1 cellular context compared by ENCODE assay signal in the genomic region with DNA sequence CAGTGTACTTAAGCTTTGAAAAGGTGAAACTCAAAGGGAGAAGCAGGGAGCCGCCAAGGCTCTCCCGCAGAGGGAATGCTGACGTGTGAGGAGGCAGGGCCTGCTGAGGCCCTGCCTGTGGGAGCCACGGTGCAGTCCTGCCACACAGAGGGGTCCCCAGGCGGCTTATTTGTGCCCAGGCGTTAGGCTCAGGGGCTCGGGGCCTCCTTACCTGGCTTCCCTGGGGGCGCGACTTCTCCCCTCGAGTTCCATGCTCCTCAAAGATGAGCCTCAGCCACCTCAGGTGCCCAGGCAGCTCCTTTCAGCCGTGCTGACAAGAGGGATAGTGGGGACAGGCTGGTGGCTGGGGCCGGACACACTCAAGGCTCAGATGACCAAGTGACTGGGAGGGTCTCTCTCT.
TF ChIP-seq lines count a peak whose summit lies in the region.

No MANE protein-coding gene starts in this region.

TF ChIP-seq in HepG2, 621 proteins besides CTCF, POLR2A, EP300 and RAD21:
- TF ChIP-seq ZSCAN9 (CRISPR knock-in tag; IDR thresholded peaks at IDR 0.05; ENCODE audit: borderline replicate concordance): no peak
- TF ChIP-seq FOXO1 (CRISPR knock-in tag; IDR thresholded peaks at IDR 0.05): no peak
- TF ChIP-seq, protein P1, sequence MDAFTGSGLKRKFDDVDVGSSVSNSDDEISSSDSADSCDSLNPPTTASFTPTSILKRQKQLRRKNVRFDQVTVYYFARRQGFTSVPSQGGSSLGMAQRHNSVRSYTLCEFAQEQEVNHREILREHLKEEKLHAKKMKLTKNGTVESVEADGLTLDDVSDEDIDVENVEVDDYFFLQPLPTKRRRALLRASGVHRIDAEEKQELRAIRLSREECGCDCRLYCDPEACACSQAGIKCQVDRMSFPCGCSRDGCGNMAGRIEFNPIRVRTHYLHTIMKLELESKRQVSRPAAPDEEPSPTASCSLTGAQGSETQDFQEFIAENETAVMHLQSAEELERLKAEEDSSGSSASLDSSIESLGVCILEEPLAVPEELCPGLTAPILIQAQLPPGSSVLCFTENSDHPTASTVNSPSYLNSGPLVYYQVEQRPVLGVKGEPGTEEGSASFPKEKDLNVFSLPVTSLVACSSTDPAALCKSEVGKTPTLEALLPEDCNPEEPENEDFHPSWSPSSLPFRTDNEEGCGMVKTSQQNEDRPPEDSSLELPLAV (CRISPR knock-in tag; conservative IDR thresholded peaks at IDR 0.05; ENCODE audit: low read depth): no peak
- TF ChIP-seq SATB2 (CRISPR knock-in tag; IDR thresholded peaks at IDR 0.05): no peak
- no peak for TF ChIP-seq BHLHE40 (IDR thresholded peaks at IDR 0.05; ENCODE audit: low read length)
- TF ChIP-seq ZIK1 (CRISPR knock-in tag; IDR thresholded peaks at IDR 0.05; ENCODE audit: borderline replicate concordance, low read depth): no peak
- TF ChIP-seq KDM1A (CRISPR knock-in tag; IDR thresholded peaks at IDR 0.05): no peak
- TF ChIP-seq AHR (CRISPR knock-in tag; IDR thresholded peaks at IDR 0.05): no peak
- no peak for TF ChIP-seq KLF12 (CRISPR knock-in tag; IDR thresholded peaks at IDR 0.05; ENCODE audit: borderline replicate concordance)
- no peak for TF ChIP-seq KDM5A (IDR thresholded peaks at IDR 0.05; ENCODE audit: borderline replicate concordance, low read length)
- TF ChIP-seq SP5 (CRISPR knock-in tag; IDR thresholded peaks at IDR 0.05; ENCODE audit: borderline replicate concordance, low read depth): no peak
- no peak for TF ChIP-seq SRSF9 (IDR thresholded peaks at IDR 0.05; ENCODE audit: borderline replicate concordance, insufficient read depth, low read depth, low read length, poor library complexity, severe bottlenecking)
- TF ChIP-seq, protein P2, sequence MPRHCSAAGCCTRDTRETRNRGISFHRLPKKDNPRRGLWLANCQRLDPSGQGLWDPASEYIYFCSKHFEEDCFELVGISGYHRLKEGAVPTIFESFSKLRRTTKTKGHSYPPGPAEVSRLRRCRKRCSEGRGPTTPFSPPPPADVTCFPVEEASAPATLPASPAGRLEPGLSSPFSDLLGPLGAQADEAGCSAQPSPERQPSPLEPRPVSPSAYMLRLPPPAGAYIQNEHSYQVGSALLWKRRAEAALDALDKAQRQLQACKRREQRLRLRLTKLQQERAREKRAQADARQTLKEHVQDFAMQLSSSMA (CRISPR knock-in tag; IDR thresholded peaks at IDR 0.05): no peak
- TF ChIP-seq WIZ (CRISPR knock-in tag; IDR thresholded peaks at IDR 0.05): no peak
- no peak for TF ChIP-seq HIVEP1 (CRISPR knock-in tag; IDR thresholded peaks at IDR 0.05)
- TF ChIP-seq MTA1 (CRISPR knock-in tag; IDR thresholded peaks at IDR 0.05; ENCODE audit: borderline replicate concordance): no peak
- TF ChIP-seq, protein P3, sequence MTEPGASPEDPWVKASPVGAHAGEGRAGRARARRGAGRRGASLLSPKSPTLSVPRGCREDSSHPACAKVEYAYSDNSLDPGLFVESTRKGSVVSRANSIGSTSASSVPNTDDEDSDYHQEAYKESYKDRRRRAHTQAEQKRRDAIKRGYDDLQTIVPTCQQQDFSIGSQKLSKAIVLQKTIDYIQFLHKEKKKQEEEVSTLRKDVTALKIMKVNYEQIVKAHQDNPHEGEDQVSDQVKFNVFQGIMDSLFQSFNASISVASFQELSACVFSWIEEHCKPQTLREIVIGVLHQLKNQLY (CRISPR knock-in tag; IDR thresholded peaks at IDR 0.05): no peak
- TF ChIP-seq ZNF282 (IDR thresholded peaks at IDR 0.05; ENCODE audit: partially characterized antibody): no peak
- TF ChIP-seq FOXJ3 (CRISPR knock-in tag; IDR thresholded peaks at IDR 0.05; ENCODE audit: borderline replicate concordance): no peak
